ENCODE assay signal across 30 cellular contexts in genomic region chr10:15176269-15176668, GRCh38.
"Had no signal": no experiment of that assay in that cellular context is flagged by ENCODE, and none has a peak within 500 bp of the region (broad histone marks: within the 10 kb centered on the region; RNA-seq: fewer than 3 reads in every experiment).

No MANE protein-coding gene starts in this region.

- H3K9me3 ChIP-seq: adrenal gland, body of pancreas, esophagus squamous epithelium, gastroesophageal sphincter had no signal

- ATAC-seq: activated CD8-positive, alpha-beta T cell treated with anti-CD3 and anti-CD28 coated beads for 36 hours; activated naive CD8-positive, alpha-beta T cell treated with anti-CD3 and anti-CD28 coated beads, Interleukin-2, amount 50 U/mL, for 24 hours; activated T-cell treated with anti-CD3 and anti-CD28 coated beads, Interleukin-2, amount 50 U/mL, for 4 hours; activated T-helper 17 cell treated with anti-CD3 and anti-CD28 coated beads, Interleukin-2, amount 50 U/mL, for 72 hours; body of pancreas; effector memory CD8-positive, alpha-beta T cell; gastroesophageal sphincter; WTC11 had no signal

- DNase-seq: activated CD4-positive, alpha-beta T cell treated with anti-CD3 and anti-CD28 coated beads for 1 hour; activated CD4-positive, alpha-beta T cell treated with anti-CD3 and anti-CD28 coated beads for 48 hours; activated CD4-positive, alpha-beta T cell treated with anti-CD3 and anti-CD28 coated beads, Interleukin-2, amount 50 U/mL, for 1 hour; activated CD4-positive, alpha-beta T cell treated with anti-CD3 and anti-CD28 coated beads, Interleukin-2, amount 50 U/mL, for 48 hours; activated CD8-positive, alpha-beta memory T cell treated with anti-CD3 and anti-CD28 coated beads for 24 hours; activated CD8-positive, alpha-beta T cell treated with anti-CD3 and anti-CD28 coated beads for 36 hours; activated effector memory CD4-positive, alpha-beta T cell treated with Interleukin-2 at 50 U/mL for 16 hours; activated gamma-delta T cell treated with Interleukin-2 at 50 U/mL for 16 hours; activated naive CD4-positive, alpha-beta T cell treated with Interleukin-2 at 50 U/mL for 16 hours; activated naive CD8-positive, alpha-beta T cell treated with anti-CD3 and anti-CD28 coated beads for 36 hours; activated naive CD8-positive, alpha-beta T cell treated with anti-CD3 and anti-CD28 coated beads, Interleukin-2, amount 50 U/mL, for 24 hours; activated T-cell treated with anti-CD3 and anti-CD28 coated beads, Interleukin-2, amount 50 U/mL, for 4 hours; adrenal gland; amygdala; aorta; body of pancreas; caudate nucleus; cortex of kidney; dermis blood vessel endothelial cell; effector CD4-positive, alpha-beta T cell; effector memory CD8-positive, alpha-beta T cell; esophagus squamous epithelium; foreskin melanocyte; T-helper 2 cell had no signal

- H3K4me1 ChIP-seq: adrenal gland, body of pancreas, gastroesophageal sphincter had no signal

- H3K27me3 ChIP-seq: adrenal gland, body of pancreas, esophagus squamous epithelium, gastroesophageal sphincter had no signal

- H3K36me3 ChIP-seq: adrenal gland, esophagus squamous epithelium, gastroesophageal sphincter had no signal

- H3K4me3 ChIP-seq: adrenal gland, body of pancreas, esophagus squamous epithelium, gastroesophageal sphincter had no signal

- H3K27ac ChIP-seq: adrenal gland, body of pancreas, epithelial cell of prostate, esophagus squamous epithelium, gastroesophageal sphincter, VCaP had no signal

- FAIRE-seq: colon had no signal
